In the genomic region with DNA sequence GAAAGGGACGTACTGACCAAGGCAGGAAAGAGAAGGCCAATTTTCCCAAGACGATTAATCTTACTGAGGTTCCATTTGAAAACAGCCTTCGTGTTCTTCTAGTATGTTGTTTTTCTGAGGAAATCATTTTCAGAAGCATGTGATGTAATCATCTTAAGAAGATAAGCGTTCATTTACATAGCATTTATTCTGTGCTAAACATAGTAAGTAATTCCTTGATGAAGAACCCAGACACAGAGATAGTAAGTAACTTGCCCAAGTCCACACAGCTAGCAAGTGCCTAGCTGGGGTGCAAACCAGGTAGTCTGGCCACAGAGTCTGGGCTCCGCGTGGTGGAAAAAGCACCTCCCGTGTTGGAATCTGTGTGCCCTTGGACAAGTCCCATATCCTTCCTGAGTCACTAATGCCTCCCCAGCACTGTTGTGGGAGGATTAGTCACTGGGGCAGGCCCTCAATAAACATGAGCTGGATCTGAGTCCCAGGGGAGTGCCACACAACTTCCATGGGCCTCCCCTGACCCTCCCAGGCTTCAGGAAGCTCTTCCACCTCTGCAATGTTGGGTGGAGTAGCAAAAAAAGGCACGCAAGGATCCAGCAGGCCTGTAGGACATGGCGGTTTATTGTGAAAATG, we compare ENCODE assay signal across 9 cellular contexts. TPM values are rescaled to one million over a fixed set of nuclear protein-coding genes. Genes with fewer than 3 reads are reported as not detected.
A peak's percentile ranks its signal among the peaks of the same experiment; 100 is the strongest.
DNase-seq lines count a peak whose midpoint lies in the region; ATAC-seq and TF ChIP-seq lines count a peak whose summit lies in the region.
"Had no signal": no experiment of that assay in that cellular context is flagged by ENCODE, and none has a peak within 500 bp of the region (broad histone marks: within the 10 kb centered on the region; RNA-seq: fewer than 3 reads in every experiment).

No MANE protein-coding gene starts in this region.

- H3K27me3 ChIP-seq in GM23338 (ENCODE audit: insufficient read depth), result no peaks in the 10 kb centered on the region

- TF ChIP-seq CTCF in brain (conservative IDR thresholded peaks at IDR 0.05) (no peak), GM23338 (conservative IDR thresholded peaks at IDR 0.05; ENCODE audit: low read depth in 2 of 2) (no peak)

- H3K27me3 Mint-ChIP-seq in brain (peaks cover 7% of the 10 kb centered on the region), GM23338 (ENCODE audit: insufficient read depth, low read depth, poor library complexity) (peaks cover 4% of the 10 kb centered on the region)

- peaks cover 3% of the 10 kb centered on the region for H3K4me1 ChIP-seq in GM23338 (ENCODE audit: insufficient read depth)

- no peak overlapping the region for H3K4me2 ChIP-seq in GM23338

- H3F3A ChIP-seq in GM23338 (replicated peaks; ENCODE audit: low read depth), result no peaks in the 10 kb centered on the region

- H3K36me3 Mint-ChIP-seq in brain (no peaks in the 10 kb centered on the region), GM23338 (ENCODE audit: low read depth) (no peaks in the 10 kb centered on the region)
- H3K36me3 Mint-ChIP-seq: immature natural killer cell had no signal

- peaks cover 41% of the 10 kb centered on the region for H3K4me1 Mint-ChIP-seq in brain
- H3K4me1 Mint-ChIP-seq in GM23338, result peaks cover 32% of the 10 kb centered on the region
- H3K4me1 Mint-ChIP-seq: immature natural killer cell had no signal

- H3K27ac ChIP-seq in temporal lobe (ENCODE audit: low read depth, low read length) (peak overlapping the region; percentile 21), GM23338 (ENCODE audit: low read depth) (no peak overlapping the region)

- H3K27ac Mint-ChIP-seq in brain (peak overlapping the region; percentile 83 to 96 (median 93)), GM23338 (no peak overlapping the region)
- H3K27ac Mint-ChIP-seq: immature natural killer cell had no signal

- H3K79me2 ChIP-seq in GM23338 (replicated peaks; ENCODE audit: insufficient read depth), result no peaks in the 10 kb centered on the region

- ATAC-seq in GM19463 (IDR thresholded peaks at IDR 0.05; ENCODE audit: unreplicated experiment) (no peak), GM23338 (no peak)

- H3K4me3 Mint-ChIP-seq in brain (peak overlapping the region in 1 of 5 experiments; percentile 37), GM23338 (no peak overlapping the region)
- H3K4me3 Mint-ChIP-seq: immature natural killer cell had no signal

- DNase-seq in HT1080 (ENCODE audit: low read depth), result peak; percentile 98
- peak; percentile 36 for DNase-seq in kidney glomerular epithelial cell (lab: John Stamatoyannopoulos, UW)
- no peak for DNase-seq in GM23338 (ENCODE audit: low spot score)
- DNase-seq in RPMI8226, result no peak
- no peak for DNase-seq in iPS-NIHi7 (ENCODE audit: extremely low spot score)
- DNase-seq: immature natural killer cell had no signal

- H2AFZ ChIP-seq in GM23338, result no peak overlapping the region

- H3K4me3 ChIP-seq in GM23338, result no peak overlapping the region

- H3K9me2 ChIP-seq in GM23338 (ENCODE audit: insufficient read depth), result no peaks in the 10 kb centered on the region

- H3K36me3 ChIP-seq in GM23338 (ENCODE audit: insufficient read depth), result no peaks in the 10 kb centered on the region

- H3K9me3 Mint-ChIP-seq in brain (peaks cover 0 to 6% (median 3%) of the 10 kb centered on the region in 5 experiments), GM23338 (no peaks in the 10 kb centered on the region; the same call in 2 of the 3 replicates)
- H3K9me3 Mint-ChIP-seq: immature natural killer cell had no signal

- H4K20me1 ChIP-seq in GM23338 (replicated peaks; ENCODE audit: insufficient read depth), result no peaks in the 10 kb centered on the region; the same call in 1 of the 2 replicates

TF ChIP-seq in GM23338, 12 proteins besides CTCF, POLR2A, EP300 and RAD21:
- TF ChIP-seq NANOG (IDR thresholded peaks at IDR 0.05; ENCODE audit: borderline replicate concordance) (no peak), POLR2AphosphoS5 (IDR thresholded peaks at IDR 0.05; ENCODE audit: low read depth) (no peak), ZNF331 (CRISPR knock-in tag; IDR thresholded peaks at IDR 0.05; ENCODE audit: low read depth) (no peak), JUNB (IDR thresholded peaks at IDR 0.05; ENCODE audit: unreplicated experiment) (no peak)
- TF ChIP-seq, protein P1, sequence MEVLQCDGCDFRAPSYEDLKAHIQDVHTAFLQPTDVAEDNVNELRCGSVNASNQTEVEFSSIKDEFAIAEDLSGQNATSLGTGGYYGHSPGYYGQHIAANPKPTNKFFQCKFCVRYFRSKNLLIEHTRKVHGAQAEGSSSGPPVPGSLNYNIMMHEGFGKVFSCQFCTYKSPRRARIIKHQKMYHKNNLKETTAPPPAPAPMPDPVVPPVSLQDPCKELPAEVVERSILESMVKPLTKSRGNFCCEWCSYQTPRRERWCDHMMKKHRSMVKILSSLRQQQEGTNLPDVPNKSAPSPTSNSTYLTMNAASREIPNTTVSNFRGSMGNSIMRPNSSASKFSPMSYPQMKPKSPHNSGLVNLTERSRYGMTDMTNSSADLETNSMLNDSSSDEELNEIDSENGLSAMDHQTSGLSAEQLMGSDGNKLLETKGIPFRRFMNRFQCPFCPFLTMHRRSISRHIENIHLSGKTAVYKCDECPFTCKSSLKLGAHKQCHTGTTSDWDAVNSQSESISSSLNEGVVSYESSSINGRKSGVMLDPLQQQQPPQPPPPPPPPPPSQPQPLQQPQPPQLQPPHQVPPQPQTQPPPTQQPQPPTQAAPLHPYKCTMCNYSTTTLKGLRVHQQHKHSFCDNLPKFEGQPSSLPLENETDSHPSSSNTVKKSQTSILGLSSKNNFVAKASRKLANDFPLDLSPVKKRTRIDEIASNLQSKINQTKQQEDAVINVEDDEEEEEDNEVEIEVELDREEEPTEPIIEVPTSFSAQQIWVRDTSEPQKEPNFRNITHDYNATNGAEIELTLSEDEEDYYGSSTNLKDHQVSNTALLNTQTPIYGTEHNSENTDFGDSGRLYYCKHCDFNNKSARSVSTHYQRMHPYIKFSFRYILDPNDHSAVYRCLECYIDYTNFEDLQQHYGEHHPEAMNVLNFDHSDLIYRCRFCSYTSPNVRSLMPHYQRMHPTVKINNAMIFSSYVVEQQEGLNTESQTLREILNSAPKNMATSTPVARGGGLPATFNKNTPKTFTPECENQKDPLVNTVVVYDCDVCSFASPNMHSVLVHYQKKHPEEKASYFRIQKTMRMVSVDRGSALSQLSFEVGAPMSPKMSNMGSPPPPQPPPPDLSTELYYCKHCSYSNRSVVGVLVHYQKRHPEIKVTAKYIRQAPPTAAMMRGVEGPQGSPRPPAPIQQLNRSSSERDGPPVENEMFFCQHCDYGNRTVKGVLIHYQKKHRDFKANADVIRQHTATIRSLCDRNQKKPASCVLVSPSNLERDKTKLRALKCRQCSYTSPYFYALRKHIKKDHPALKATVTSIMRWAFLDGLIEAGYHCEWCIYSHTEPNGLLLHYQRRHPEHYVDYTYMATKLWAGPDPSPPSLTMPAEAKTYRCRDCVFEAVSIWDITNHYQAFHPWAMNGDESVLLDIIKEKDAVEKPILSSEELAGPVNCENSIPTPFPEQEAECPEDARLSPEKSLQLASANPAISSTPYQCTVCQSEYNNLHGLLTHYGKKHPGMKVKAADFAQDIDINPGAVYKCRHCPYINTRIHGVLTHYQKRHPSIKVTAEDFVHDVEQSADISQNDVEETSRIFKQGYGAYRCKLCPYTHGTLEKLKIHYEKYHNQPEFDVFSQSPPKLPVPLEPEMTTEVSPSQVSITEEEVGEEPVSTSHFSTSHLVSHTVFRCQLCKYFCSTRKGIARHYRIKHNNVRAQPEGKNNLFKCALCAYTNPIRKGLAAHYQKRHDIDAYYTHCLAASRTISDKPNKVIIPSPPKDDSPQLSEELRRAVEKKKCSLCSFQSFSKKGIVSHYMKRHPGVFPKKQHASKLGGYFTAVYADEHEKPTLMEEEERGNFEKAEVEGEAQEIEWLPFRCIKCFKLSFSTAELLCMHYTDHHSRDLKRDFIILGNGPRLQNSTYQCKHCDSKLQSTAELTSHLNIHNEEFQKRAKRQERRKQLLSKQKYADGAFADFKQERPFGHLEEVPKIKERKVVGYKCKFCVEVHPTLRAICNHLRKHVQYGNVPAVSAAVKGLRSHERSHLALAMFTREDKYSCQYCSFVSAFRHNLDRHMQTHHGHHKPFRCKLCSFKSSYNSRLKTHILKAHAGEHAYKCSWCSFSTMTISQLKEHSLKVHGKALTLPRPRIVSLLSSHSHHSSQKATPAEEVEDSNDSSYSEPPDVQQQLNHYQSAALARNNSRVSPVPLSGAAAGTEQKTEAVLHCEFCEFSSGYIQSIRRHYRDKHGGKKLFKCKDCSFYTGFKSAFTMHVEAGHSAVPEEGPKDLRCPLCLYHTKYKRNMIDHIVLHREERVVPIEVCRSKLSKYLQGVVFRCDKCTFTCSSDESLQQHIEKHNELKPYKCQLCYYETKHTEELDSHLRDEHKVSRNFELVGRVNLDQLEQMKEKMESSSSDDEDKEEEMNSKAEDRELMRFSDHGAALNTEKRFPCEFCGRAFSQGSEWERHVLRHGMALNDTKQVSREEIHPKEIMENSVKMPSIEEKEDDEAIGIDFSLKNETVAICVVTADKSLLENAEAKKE (CRISPR knock-in tag; IDR thresholded peaks at IDR 0.05), result no peak

RNA-seq across cellular contexts. Expression of a gene that starts 26.9 kb away (rescaled TPM):
- 16.2 and 24.0 TPM in 2 replicates for total RNA-seq in HT1080 (2014; rRNA removed; shearing (Covaris generic))
- 43.2 and 59.1 TPM in 2 replicates for polyA plus RNA-seq in HT1080 (2015; cell fraction: cytosol; rRNA removed)
- 120 and 138 TPM in 2 replicates for polyA plus RNA-seq in HT1080 (2015; cell fraction: nucleus; rRNA removed)
- polyA plus RNA-seq in brain (ENCODE audit: insufficient read depth, low read depth, low replicate concordance) (7.0 TPM), GM23338 (2016; fragmentation: Nextera tagmentation; extraction: Ambion mirVana) (2.6 and 3.2 TPM in 2 replicates)
- total RNA-seq in temporal lobe, result 44.5 TPM
- 15.6 and 16.5 TPM in 2 replicates for total RNA-seq in GM23338 (2014; rRNA removed; shearing (Covaris generic))

Comparison
In these comparisons a context has a peak if more than half of its experiments do, and no peak if none do; other contexts are left out.
1. DNase-seq: peak in HT1080 (single experiment) and kidney glomerular epithelial cell (single experiment); none in GM23338 (single experiment), RPMI8226 (single experiment) and iPS-NIHi7 (single experiment).